Comparison of ENCODE assay signal across 11 cellular contexts in the genomic region with DNA sequence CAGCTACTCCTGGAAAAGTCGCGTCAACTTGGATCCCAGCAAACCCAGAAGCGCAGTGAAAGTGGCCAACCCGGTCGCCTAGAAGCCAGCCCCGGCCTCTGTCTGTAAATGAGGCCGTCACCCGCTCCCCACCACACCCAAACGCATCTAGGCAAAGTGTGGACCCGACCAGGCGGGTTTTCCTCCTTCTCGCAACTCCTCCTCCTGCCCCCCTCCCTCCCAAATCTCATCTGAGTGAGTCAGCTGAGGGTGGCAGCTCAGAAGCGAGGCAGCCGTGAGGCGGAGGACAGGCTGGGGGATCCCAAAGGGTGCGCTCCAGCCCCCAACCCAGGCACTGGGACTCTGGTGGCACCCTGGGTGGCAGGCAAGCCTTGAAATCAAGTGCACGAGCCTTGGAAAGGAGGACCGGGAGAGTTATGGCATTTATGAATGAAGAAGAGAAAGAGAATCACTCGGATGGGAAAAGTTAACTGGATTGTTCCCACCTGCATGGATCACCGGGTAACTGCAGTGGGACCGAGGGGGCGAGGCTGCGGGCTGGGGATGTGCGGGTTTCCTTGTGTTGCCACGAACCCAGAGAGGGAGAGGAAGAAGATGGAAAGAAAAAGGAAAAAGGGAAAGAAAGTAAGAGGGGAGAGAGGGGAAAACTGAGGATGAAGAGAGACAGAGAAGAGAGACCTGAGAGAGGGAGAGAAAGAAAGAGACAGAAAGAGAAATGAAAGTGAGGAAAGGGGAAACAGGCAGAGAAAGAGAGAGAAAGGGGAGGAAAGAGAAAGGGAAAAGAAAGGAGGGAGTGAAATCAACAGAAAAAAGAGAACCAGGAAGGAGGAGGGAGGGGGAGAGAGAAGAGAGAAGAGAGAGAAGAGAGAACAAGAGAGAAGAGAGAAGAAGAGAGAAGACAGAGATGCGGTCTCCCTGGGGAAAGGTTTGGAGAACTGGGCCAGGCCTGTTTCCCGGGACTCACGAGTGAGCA. TPM values are rescaled to one million over a fixed set of nuclear protein-coding genes. Genes with fewer than 3 reads are reported as not detected.
DNase-seq lines count a peak whose midpoint lies in the region; ATAC-seq and TF ChIP-seq lines count a peak whose summit lies in the region.
"Had no signal": no experiment of that assay in that cellular context is flagged by ENCODE, and none has a peak within 500 bp of the region (broad histone marks: within the 10 kb centered on the region; RNA-seq: fewer than 3 reads in every experiment).

A gene (minus strand): TSS at position 160 of the 973 bp plus-strand sequence. CDS start 692 bp downstream, outside the sequence.

- CTCF ChIA-PET in RWPE1 (lab: Yijun Ruan, JAX): interaction anchor here (0.6 to 1.2 kb wide), 6 partner anchors 10 to 706 kb away, joined by 3 to 5 read pairs (median 3); a partner anchor contains a TSS

- peak within 1 kb of the TSS; percentile 96 for H3K4me2 ChIP-seq in osteoblast (ENCODE audit: insufficient read depth, low read length)

- H3K4me1 ChIP-seq in osteoblast (ENCODE audit: insufficient read depth, low read length): peaks cover 52% of the 10 kb centered on the region

- peaks cover 21% of the 10 kb centered on the region for H4K20me1 ChIP-seq in osteoblast (ENCODE audit: insufficient read depth, low read length)

- TF ChIP-seq CTCF in RWPE1 (conservative IDR thresholded peaks at IDR 0.05; ENCODE audit: low read depth) (no peak), osteoblast (IDR thresholded peaks at IDR 0.05; ENCODE audit: extremely low read depth, low read depth, low read length) (no peak), GM10266 (IDR thresholded peaks at IDR 0.05; ENCODE audit: control insufficient read depth, insufficient read depth, low read depth, missing control alignments) (no peak)

- no peaks in the 10 kb centered on the region for H3K9me3 ChIP-seq in osteoblast (ENCODE audit: low read depth, low read length)
- H3K9me3 ChIP-seq: adrenal gland had no signal

- POLR2A ChIA-PET in RWPE1 (lab: Yijun Ruan, JAX; ENCODE audit: low non-redundant PET): no interaction called here

- H3K27ac ChIP-seq in RWPE1 (no peak within 1 kb of the TSS), osteoblast (ENCODE audit: low read depth, low read length) (peak within 1 kb of the TSS; percentile 78)
- H3K27ac ChIP-seq: adrenal gland had no signal

- DNase-seq in EL (peak; percentile 81), RWPE1 (ENCODE audit: low spot score) (peak; percentile 93), fibroblast of the conjunctiva (ENCODE audit: low read depth) (peak; percentile 30), osteoblast (ENCODE audit: insufficient read length, low spot score, missing footprints) (peak; percentile 90), GM10266 (ENCODE audit: extremely low spot score) (no peak)
- DNase-seq in activated CD4-positive, alpha-beta T cell treated with anti-CD3 and anti-CD28 coated beads, Interleukin-2, amount 50 U/mL, for 4 hours: no peak
- DNase-seq: NCI-H146 had no signal

- H3K27me3 ChIP-seq in osteoblast (ENCODE audit: insufficient read depth, low read length): no peaks in the 10 kb centered on the region

- H3K4me3 ChIP-seq in osteoblast (ENCODE audit: insufficient read depth, low read length): peak within 1 kb of the TSS; percentile 79
- H3K4me3 ChIP-seq: adrenal gland had no signal

- peak within 1 kb of the TSS; percentile 85 for H2AFZ ChIP-seq in osteoblast (ENCODE audit: low read length)

- no peak for ATAC-seq in HG03521 (IDR thresholded peaks at IDR 0.05; ENCODE audit: unreplicated experiment)
- no peak for ATAC-seq in GM21515 (IDR thresholded peaks at IDR 0.05; ENCODE audit: unreplicated experiment)

- H3K36me3 ChIP-seq in osteoblast (ENCODE audit: insufficient read depth, low read length): peaks cover 7% of the 10 kb centered on the region
- H3K36me3 ChIP-seq: adrenal gland had no signal

- peaks cover 83% of the 10 kb centered on the region for H3K79me2 ChIP-seq in osteoblast (ENCODE audit: insufficient read depth, low read length)

RNA-seq across cellular contexts. Expression of the gene that starts here (rescaled TPM):
- total RNA-seq in osteoblast: 16.3 and 16.5 TPM in 2 replicates
- total RNA-seq: neural crest cell had no signal

Comparison
In these comparisons a context has a peak if more than half of its experiments do, and no peak if none do; other contexts are left out.
1. DNase-seq: peak in EL (single experiment), RWPE1 (single experiment), fibroblast of the conjunctiva (single experiment) and osteoblast (single experiment); none in GM10266 (single experiment) and activated CD4-positive, alpha-beta T cell treated with anti-CD3 and anti-CD28 coated beads, Interleukin-2, amount 50 U/mL, for 4 hours (0 of 2).